In the genomic region with DNA sequence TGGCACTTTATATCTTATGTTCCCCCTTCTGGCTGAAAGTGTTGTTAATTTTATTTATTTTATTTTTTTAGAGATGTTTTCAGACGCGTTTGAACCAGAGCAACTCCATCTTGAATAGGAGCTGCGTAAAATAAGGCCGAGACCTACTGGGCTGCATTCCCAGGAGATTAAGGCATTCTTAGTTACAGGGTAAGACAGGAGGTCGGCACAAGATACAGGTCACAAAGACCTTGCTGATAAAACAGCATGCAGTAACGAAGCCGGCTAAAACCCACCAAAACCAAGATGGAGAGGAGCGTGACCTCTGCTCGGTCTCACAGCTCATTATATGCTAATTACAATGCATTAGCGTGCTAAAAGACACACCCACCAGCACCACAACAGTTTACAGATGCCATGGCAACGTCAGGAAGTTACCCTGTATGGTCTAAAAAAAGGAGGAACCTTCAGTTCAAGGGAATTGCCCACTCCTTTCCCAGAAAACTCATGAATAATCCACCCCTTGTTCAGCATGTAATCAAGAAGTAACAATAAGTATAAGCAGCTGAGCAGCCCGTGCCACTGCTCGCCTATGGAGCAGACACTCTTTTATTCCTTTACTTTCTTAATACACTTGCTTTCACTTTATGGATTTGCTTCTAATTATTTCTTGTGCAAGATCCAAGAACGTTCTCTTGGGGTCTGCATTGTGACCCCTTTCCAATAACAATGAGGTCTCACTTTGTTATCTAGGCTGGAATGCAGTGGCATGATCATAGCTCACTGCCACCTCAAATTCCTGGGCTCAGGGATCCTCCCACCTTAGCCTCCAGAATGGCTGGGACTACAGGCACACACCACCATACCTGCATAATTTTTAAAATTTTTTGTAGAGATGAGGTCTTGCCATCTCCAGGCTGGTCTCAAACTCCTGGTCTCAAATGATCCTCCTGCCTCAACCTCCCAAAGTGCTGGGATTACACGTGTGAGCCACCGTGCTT, we compare ENCODE assay signal across 1 cellular context.
TF ChIP-seq lines count a peak whose summit lies in the region.

No MANE protein-coding gene starts in this region.

TF ChIP-seq in K562, 482 proteins besides CTCF, POLR2A, EP300 and RAD21 (continued from another document and continues in another):
- TF ChIP-seq, protein P1, sequence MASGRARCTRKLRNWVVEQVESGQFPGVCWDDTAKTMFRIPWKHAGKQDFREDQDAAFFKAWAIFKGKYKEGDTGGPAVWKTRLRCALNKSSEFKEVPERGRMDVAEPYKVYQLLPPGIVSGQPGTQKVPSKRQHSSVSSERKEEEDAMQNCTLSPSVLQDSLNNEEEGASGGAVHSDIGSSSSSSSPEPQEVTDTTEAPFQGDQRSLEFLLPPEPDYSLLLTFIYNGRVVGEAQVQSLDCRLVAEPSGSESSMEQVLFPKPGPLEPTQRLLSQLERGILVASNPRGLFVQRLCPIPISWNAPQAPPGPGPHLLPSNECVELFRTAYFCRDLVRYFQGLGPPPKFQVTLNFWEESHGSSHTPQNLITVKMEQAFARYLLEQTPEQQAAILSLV (tag; IDR thresholded peaks at IDR 0.05): peak; percentile 59; the same call in 1 of the 2 replicates
- no peak for TF ChIP-seq SRSF3 (IDR thresholded peaks at IDR 0.05; ENCODE audit: insufficient read depth, low read length)
- TF ChIP-seq ZNF445 (CRISPR knock-in tag; IDR thresholded peaks at IDR 0.05; ENCODE audit: low read depth): no peak
- no peak for TF ChIP-seq SAFB2 (IDR thresholded peaks at IDR 0.05; ENCODE audit: borderline replicate concordance, low read depth, low read length, severe bottlenecking)
- TF ChIP-seq FOXJ2 (tag; IDR thresholded peaks at IDR 0.05): peak; percentile 85
- TF ChIP-seq FOXP1 (CRISPR knock-in tag; IDR thresholded peaks at IDR 0.05): no peak
- TF ChIP-seq, protein P2, sequence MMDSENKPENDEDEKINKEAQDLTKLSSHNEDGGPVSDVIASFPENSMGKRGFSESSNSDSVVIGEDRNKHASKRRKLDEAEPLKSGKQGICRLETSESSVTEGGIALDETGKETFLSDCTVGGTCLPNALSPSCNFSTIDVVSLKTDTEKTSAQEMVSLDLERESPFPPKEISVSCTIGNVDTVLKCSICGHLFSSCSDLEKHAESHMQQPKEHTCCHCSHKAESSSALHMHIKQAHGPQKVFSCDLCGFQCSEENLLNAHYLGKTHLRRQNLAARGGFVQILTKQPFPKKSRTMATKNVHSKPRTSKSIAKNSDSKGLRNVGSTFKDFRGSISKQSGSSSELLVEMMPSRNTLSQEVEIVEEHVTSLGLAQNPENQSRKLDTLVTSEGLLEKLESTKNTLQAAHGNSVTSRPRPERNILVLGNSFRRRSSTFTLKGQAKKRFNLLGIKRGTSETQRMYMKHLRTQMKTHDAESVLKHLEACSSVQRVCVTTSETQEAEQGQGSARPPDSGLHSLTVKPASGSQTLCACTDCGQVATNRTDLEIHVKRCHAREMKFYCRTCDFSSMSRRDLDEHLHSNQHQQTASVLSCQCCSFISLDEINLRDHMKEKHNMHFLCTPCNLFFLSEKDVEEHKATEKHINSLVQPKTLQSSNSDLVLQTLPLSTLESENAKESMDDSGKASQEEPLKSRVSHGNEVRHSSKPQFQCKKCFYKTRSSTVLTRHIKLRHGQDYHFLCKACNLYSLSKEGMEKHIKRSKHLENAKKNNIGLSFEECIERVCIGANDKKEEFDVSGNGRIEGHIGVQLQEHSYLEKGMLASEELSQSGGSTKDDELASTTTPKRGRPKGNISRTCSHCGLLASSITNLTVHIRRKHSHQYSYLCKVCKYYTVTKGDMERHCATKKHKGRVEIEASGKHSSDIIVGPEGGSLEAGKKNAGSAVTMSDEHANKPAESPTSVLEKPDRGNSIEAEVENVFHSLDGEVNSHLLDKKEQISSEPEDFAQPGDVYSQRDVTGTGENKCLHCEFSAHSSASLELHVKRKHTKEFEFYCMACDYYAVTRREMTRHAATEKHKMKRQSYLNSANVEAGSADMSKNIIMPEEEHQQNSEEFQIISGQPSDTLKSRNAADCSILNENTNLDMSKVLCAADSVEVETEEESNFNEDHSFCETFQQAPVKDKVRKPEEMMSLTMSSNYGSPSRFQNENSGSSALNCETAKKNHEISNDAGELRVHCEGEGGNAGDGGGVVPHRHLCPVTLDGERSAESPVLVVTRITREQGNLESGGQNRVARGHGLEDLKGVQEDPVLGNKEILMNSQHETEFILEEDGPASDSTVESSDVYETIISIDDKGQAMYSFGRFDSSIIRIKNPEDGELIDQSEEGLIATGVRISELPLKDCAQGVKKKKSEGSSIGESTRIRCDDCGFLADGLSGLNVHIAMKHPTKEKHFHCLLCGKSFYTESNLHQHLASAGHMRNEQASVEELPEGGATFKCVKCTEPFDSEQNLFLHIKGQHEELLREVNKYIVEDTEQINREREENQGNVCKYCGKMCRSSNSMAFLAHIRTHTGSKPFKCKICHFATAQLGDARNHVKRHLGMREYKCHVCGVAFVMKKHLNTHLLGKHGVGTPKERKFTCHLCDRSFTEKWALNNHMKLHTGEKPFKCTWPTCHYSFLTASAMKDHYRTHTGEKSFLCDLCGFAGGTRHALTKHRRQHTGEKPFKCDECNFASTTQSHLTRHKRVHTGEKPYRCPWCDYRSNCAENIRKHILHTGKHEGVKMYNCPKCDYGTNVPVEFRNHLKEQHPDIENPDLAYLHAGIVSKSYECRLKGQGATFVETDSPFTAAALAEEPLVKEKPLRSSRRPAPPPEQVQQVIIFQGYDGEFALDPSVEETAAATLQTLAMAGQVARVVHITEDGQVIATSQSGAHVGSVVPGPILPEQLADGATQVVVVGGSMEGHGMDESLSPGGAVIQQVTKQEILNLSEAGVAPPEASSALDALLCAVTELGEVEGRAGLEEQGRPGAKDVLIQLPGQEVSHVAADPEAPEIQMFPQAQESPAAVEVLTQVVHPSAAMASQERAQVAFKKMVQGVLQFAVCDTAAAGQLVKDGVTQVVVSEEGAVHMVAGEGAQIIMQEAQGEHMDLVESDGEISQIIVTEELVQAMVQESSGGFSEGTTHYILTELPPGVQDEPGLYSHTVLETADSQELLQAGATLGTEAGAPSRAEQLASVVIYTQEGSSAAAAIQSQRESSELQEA (IDR thresholded peaks at IDR 0.05; ENCODE audit: low read depth): no peak
- TF ChIP-seq KLF6 (CRISPR knock-in tag; IDR thresholded peaks at IDR 0.05; ENCODE audit: borderline replicate concordance): peak; percentile 92; the same call in 1 of the 2 replicates
- TF ChIP-seq MEF2D (tag; conservative IDR thresholded peaks at IDR 0.05; ENCODE audit: low read depth): peak; percentile 71
- TF ChIP-seq ETV1 (tag; conservative IDR thresholded peaks at IDR 0.05; ENCODE audit: low read depth): no peak
- TF ChIP-seq, protein P3, sequence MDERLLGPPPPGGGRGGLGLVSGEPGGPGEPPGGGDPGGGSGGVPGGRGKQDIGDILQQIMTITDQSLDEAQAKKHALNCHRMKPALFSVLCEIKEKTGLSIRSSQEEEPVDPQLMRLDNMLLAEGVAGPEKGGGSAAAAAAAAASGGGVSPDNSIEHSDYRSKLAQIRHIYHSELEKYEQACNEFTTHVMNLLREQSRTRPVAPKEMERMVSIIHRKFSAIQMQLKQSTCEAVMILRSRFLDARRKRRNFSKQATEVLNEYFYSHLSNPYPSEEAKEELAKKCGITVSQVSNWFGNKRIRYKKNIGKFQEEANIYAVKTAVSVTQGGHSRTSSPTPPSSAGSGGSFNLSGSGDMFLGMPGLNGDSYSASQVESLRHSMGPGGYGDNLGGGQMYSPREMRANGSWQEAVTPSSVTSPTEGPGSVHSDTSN (CRISPR knock-in tag; IDR thresholded peaks at IDR 0.05; ENCODE audit: low read depth): no peak
- TF ChIP-seq, protein P3 (tag; conservative IDR thresholded peaks at IDR 0.05; ENCODE audit: low read depth): peak; percentile 32; the same call in 1 of the 2 replicates
- TF ChIP-seq, protein P4, sequence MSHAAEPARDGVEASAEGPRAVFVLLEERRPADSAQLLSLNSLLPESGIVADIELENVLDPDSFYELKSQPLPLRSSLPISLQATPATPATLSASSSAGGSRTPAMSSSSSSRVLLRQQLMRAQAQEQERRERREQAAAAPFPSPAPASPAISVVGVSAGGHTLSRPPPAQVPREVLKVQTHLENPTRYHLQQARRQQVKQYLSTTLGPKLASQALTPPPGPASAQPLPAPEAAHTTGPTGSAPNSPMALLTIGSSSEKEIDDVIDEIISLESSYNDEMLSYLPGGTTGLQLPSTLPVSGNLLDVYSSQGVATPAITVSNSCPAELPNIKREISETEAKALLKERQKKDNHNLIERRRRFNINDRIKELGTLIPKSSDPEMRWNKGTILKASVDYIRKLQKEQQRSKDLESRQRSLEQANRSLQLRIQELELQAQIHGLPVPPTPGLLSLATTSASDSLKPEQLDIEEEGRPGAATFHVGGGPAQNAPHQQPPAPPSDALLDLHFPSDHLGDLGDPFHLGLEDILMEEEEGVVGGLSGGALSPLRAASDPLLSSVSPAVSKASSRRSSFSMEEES (CRISPR knock-in tag; IDR thresholded peaks at IDR 0.05): no peak
- TF ChIP-seq SMC3 (conservative IDR thresholded peaks at IDR 0.05; ENCODE audit: insufficient read depth, low read depth, low read length): no peak
- no peak for TF ChIP-seq U2AF1 (optimal IDR thresholded peaks at IDR 0.05; ENCODE audit: low read depth, low read length)
- TF ChIP-seq, protein P5, sequence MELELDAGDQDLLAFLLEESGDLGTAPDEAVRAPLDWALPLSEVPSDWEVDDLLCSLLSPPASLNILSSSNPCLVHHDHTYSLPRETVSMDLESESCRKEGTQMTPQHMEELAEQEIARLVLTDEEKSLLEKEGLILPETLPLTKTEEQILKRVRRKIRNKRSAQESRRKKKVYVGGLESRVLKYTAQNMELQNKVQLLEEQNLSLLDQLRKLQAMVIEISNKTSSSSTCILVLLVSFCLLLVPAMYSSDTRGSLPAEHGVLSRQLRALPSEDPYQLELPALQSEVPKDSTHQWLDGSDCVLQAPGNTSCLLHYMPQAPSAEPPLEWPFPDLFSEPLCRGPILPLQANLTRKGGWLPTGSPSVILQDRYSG (tag; conservative IDR thresholded peaks at IDR 0.05; ENCODE audit: low read depth): peak; percentile 93
- TF ChIP-seq, protein P6, sequence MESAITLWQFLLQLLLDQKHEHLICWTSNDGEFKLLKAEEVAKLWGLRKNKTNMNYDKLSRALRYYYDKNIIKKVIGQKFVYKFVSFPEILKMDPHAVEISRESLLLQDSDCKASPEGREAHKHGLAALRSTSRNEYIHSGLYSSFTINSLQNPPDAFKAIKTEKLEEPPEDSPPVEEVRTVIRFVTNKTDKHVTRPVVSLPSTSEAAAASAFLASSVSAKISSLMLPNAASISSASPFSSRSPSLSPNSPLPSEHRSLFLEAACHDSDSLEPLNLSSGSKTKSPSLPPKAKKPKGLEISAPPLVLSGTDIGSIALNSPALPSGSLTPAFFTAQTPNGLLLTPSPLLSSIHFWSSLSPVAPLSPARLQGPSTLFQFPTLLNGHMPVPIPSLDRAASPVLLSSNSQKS (CRISPR knock-in tag; IDR thresholded peaks at IDR 0.05): no peak
- no peak for TF ChIP-seq BCOR (IDR thresholded peaks at IDR 0.05)
- no peak for TF ChIP-seq PTBP1 (IDR thresholded peaks at IDR 0.05; ENCODE audit: low read depth, low read length)
- no peak for TF ChIP-seq KHSRP (IDR thresholded peaks at IDR 0.05)
- TF ChIP-seq PCBP2 (IDR thresholded peaks at IDR 0.05; ENCODE audit: low read depth, low read length, poor library complexity, severe bottlenecking): no peak
- TF ChIP-seq HMG20B (CRISPR knock-in tag; IDR thresholded peaks at IDR 0.05): no peak
- TF ChIP-seq NR2C1 (IDR thresholded peaks at IDR 0.05): no peak
- TF ChIP-seq NR2C1 (tag; IDR thresholded peaks at IDR 0.05): peak; percentile 65
- no peak for TF ChIP-seq KLF10 (CRISPR knock-in tag; IDR thresholded peaks at IDR 0.05)
- peak; percentile 67; the same call in 1 of the 2 replicates for TF ChIP-seq ZNF766 (CRISPR knock-in tag; conservative IDR thresholded peaks at IDR 0.05)
- no peak for TF ChIP-seq POLR2H (tag; IDR thresholded peaks at IDR 0.05; ENCODE audit: low read depth)
- TF ChIP-seq ZKSCAN8 (CRISPR knock-in tag; IDR thresholded peaks at IDR 0.05): peak; percentile 79; the same call in 1 of the 2 replicates
- peak; percentile 80 for TF ChIP-seq ZNF79 (CRISPR knock-in tag; IDR thresholded peaks at IDR 0.05; ENCODE audit: low read depth)
- TF ChIP-seq, protein P7, sequence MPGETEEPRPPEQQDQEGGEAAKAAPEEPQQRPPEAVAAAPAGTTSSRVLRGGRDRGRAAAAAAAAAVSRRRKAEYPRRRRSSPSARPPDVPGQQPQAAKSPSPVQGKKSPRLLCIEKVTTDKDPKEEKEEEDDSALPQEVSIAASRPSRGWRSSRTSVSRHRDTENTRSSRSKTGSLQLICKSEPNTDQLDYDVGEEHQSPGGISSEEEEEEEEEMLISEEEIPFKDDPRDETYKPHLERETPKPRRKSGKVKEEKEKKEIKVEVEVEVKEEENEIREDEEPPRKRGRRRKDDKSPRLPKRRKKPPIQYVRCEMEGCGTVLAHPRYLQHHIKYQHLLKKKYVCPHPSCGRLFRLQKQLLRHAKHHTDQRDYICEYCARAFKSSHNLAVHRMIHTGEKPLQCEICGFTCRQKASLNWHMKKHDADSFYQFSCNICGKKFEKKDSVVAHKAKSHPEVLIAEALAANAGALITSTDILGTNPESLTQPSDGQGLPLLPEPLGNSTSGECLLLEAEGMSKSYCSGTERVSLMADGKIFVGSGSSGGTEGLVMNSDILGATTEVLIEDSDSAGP (CRISPR knock-in tag; IDR thresholded peaks at IDR 0.05): no peak
- no peak for TF ChIP-seq NBN (IDR thresholded peaks at IDR 0.05; ENCODE audit: low read depth)
- no peak for TF ChIP-seq SLC30A9 (CRISPR knock-in tag; IDR thresholded peaks at IDR 0.05)
- TF ChIP-seq NRF1 (conservative IDR thresholded peaks at IDR 0.05 in 1 of 2, IDR thresholded peaks at IDR 0.05 in 1 of 2): no peak
